ENCODE assay signal across 12 cellular contexts in the genomic region with DNA sequence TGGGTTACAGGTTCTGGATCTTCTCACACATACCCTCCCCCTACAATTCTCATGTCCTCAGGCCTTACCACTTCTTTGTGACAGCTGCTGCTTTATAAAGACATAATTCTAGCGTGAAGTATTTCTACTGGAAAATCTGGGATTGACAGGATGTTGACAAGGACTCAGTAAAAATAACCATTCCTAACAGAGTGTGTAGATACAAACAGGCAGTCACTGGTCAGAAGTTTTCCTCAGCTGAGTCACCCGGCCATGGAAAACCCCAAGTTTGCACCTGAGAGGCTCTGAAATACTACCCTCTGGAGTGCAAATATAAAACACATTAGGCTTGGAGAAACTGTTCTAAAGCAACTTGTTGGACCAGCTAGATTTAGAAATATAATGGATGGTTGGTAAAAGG. TPM values are rescaled to one million over a fixed set of nuclear protein-coding genes. Genes with fewer than 3 reads are reported as not detected.
DNase-seq lines count a peak whose midpoint lies in the region; ATAC-seq and TF ChIP-seq lines count a peak whose summit lies in the region.
"Had no signal": no experiment of that assay in that cellular context is flagged by ENCODE, and none has a peak within 500 bp of the region (broad histone marks: within the 10 kb centered on the region; RNA-seq: fewer than 3 reads in every experiment).

No MANE protein-coding gene starts in this region.

- in situ Hi-C loops in Caki2 (cut with HindIII; ENCODE audit: low pct_unique_long_range_greater_than_20kb, low sequenced_read_pairs) = no loop called here

- H3K4me1 Mint-ChIP-seq in T-helper 17 cell = peaks cover 38% of the 10 kb centered on the region

- H3K27me3 Mint-ChIP-seq in T-helper 17 cell = no peaks in the 10 kb centered on the region

- peaks cover 50% of the 10 kb centered on the region for H3K4me1 ChIP-seq in MM.1S (ENCODE audit: low read length)

- DNase-seq in Caki2 (ENCODE audit: low read depth) = peak; percentile 63
- no peak for DNase-seq in MM.1S
- peak; percentile 80 to 95 for DNase-seq in dermis microvascular lymphatic vessel endothelial cell (ENCODE audit: low read depth in 2 of 2)
- peak; percentile 70 for DNase-seq in myocyte (ENCODE audit: low read depth)
- no peak for DNase-seq in T-helper 17 cell
- no peak for DNase-seq in superior temporal gyrus (ENCODE audit: extremely low spot score)
- DNase-seq: hypothalamus, NCI-H69, retina had no signal

- no peak overlapping the region for H3K27ac Mint-ChIP-seq in T-helper 17 cell

- no peaks in the 10 kb centered on the region for H4K20me1 ChIP-seq in MM.1S (ENCODE audit: insufficient read depth, low read length)

- H3K4me2 ChIP-seq in MM.1S (ENCODE audit: low read depth, low read length) = no peak overlapping the region

- H3K79me2 ChIP-seq in MM.1S (ENCODE audit: low read length) = peaks cover 59% of the 10 kb centered on the region

- no peak overlapping the region for H3K9ac ChIP-seq in MM.1S (ENCODE audit: low read length)

- no peak overlapping the region for H2AFZ ChIP-seq in MM.1S (ENCODE audit: low read length)

- H3K4me3 ChIP-seq in MM.1S (ENCODE audit: low read length) = no peak overlapping the region

- peak overlapping the region; percentile 18; the same call in 1 of the 2 replicates for H3K27ac ChIP-seq in MM.1S (ENCODE audit: low read length)
- H3K27ac ChIP-seq: C4-2B had no signal

- peaks cover 21% of the 10 kb centered on the region for H3F3A ChIP-seq in MM.1S (ENCODE audit: insufficient read depth, low read length)

- no peaks in the 10 kb centered on the region for H3K27me3 ChIP-seq in MM.1S (replicated peaks; ENCODE audit: insufficient read depth, low read length)

- TF ChIP-seq CTCF in MM.1S (IDR thresholded peaks at IDR 0.05; ENCODE audit: low read length) = no peak

- H3K36me3 ChIP-seq in MM.1S (replicated peaks; ENCODE audit: insufficient read depth, low read length) = no peaks in the 10 kb centered on the region

- H3K9me3 ChIP-seq in MM.1S (replicated peaks; ENCODE audit: insufficient read depth, low read length) = no peaks in the 10 kb centered on the region
- H3K9me3 ChIP-seq in T-helper 17 cell (ENCODE audit: control insufficient read depth, low read length, poor library complexity, severe bottlenecking) = no peaks in the 10 kb centered on the region

- H3K9me2 ChIP-seq in MM.1S (replicated peaks; ENCODE audit: insufficient read depth, low read length) = no peaks in the 10 kb centered on the region

- H3K36me3 Mint-ChIP-seq in T-helper 17 cell (ENCODE audit: low read depth) = peaks cover 2% of the 10 kb centered on the region

- ATAC-seq in HG03097 (IDR thresholded peaks at IDR 0.05; ENCODE audit: low FRiP score, unreplicated experiment) = no peak
- ATAC-seq in T-helper 17 cell = no peak
- no peak for ATAC-seq in GM18502 (IDR thresholded peaks at IDR 0.05; ENCODE audit: poor library complexity, unreplicated experiment)

- H3K4me3 Mint-ChIP-seq in T-helper 17 cell = no peak overlapping the region

RNA-seq across cellular contexts. Expression of gene SPPL3, which starts 54.4 kb away (rescaled TPM):
- total RNA-seq in Caki2 (2014; rRNA removed; shearing (Covaris generic); ENCODE audit: low replicate concordance) = 7.4 and 13.2 TPM in 2 replicates
- total RNA-seq in dermis microvascular lymphatic vessel endothelial cell = 3.5 and 6.8 TPM in 2 replicates
- 11.0 and 12.2 TPM in 2 replicates for total RNA-seq in myocyte
- polyA plus RNA-seq in myocyte (2012) = 32.9 TPM
- 10 to 100 TPM; 44.6 to 60.7 TPM for total RNA-seq in T-helper 17 cell

Comparison
In these comparisons a context has a peak if more than half of its experiments do, and no peak if none do; other contexts are left out.
1. DNase-seq: peak in Caki2 (single experiment), dermis microvascular lymphatic vessel endothelial cell (2 of 2) and myocyte (single experiment); none in MM.1S (single experiment), T-helper 17 cell (0 of 3) and superior temporal gyrus (single experiment).